2 cellular contexts compared by ENCODE assay signal in genomic region chr9:98610196-98610595, GRCh38.
TF ChIP-seq lines count a peak whose summit lies in the region.

No MANE protein-coding gene starts in this region.

TF ChIP-seq in WTC11, 78 proteins besides CTCF, POLR2A, EP300 and RAD21 (continues in another document):
- TF ChIP-seq CREM (CRISPR knock-in tag; IDR thresholded peaks at IDR 0.05) (no peak), ATF1 (CRISPR knock-in tag; IDR thresholded peaks at IDR 0.05) (no peak), GABPB1 (CRISPR knock-in tag; IDR thresholded peaks at IDR 0.05) (no peak), RORB (CRISPR knock-in tag; IDR thresholded peaks at IDR 0.05) (no peak), NR2C2 (CRISPR knock-in tag; IDR thresholded peaks at IDR 0.05) (no peak), ZNF423 (CRISPR knock-in tag; IDR thresholded peaks at IDR 0.05) (no peak), MYBL2 (CRISPR knock-in tag; IDR thresholded peaks at IDR 0.05) (no peak), PRRX2 (CRISPR knock-in tag; IDR thresholded peaks at IDR 0.05) (no peak), IRF2 (CRISPR knock-in tag; IDR thresholded peaks at IDR 0.05; ENCODE audit: borderline replicate concordance, low read depth) (no peak), JUN (CRISPR knock-in tag; IDR thresholded peaks at IDR 0.05) (no peak), ARID4B (CRISPR knock-in tag; IDR thresholded peaks at IDR 0.05; ENCODE audit: borderline replicate concordance) (no peak), STAT6 (CRISPR knock-in tag; conservative IDR thresholded peaks at IDR 0.05; ENCODE audit: low read depth) (no peak)
- TF ChIP-seq, protein P1, sequence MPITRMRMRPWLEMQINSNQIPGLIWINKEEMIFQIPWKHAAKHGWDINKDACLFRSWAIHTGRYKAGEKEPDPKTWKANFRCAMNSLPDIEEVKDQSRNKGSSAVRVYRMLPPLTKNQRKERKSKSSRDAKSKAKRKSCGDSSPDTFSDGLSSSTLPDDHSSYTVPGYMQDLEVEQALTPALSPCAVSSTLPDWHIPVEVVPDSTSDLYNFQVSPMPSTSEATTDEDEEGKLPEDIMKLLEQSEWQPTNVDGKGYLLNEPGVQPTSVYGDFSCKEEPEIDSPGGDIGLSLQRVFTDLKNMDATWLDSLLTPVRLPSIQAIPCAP (CRISPR knock-in tag; IDR thresholded peaks at IDR 0.05): no peak
- TF ChIP-seq, protein P2, sequence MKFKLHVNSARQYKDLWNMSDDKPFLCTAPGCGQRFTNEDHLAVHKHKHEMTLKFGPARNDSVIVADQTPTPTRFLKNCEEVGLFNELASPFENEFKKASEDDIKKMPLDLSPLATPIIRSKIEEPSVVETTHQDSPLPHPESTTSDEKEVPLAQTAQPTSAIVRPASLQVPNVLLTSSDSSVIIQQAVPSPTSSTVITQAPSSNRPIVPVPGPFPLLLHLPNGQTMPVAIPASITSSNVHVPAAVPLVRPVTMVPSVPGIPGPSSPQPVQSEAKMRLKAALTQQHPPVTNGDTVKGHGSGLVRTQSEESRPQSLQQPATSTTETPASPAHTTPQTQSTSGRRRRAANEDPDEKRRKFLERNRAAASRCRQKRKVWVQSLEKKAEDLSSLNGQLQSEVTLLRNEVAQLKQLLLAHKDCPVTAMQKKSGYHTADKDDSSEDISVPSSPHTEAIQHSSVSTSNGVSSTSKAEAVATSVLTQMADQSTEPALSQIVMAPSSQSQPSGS (CRISPR knock-in tag; IDR thresholded peaks at IDR 0.05; ENCODE audit: borderline replicate concordance, low read depth): no peak
- TF ChIP-seq, protein P3, sequence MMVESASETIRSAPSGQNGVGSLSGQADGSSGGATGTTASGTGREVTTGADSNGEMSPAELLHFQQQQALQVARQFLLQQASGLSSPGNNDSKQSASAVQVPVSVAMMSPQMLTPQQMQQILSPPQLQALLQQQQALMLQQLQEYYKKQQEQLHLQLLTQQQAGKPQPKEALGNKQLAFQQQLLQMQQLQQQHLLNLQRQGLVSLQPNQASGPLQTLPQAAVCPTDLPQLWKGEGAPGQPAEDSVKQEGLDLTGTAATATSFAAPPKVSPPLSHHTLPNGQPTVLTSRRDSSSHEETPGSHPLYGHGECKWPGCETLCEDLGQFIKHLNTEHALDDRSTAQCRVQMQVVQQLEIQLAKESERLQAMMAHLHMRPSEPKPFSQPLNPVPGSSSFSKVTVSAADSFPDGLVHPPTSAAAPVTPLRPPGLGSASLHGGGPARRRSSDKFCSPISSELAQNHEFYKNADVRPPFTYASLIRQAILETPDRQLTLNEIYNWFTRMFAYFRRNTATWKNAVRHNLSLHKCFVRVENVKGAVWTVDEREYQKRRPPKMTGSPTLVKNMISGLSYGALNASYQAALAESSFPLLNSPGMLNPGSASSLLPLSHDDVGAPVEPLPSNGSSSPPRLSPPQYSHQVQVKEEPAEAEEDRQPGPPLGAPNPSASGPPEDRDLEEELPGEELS (CRISPR knock-in tag; IDR thresholded peaks at IDR 0.05): no peak
- TF ChIP-seq, protein P4, sequence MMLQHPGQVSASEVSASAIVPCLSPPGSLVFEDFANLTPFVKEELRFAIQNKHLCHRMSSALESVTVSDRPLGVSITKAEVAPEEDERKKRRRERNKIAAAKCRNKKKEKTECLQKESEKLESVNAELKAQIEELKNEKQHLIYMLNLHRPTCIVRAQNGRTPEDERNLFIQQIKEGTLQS (CRISPR knock-in tag; conservative IDR thresholded peaks at IDR 0.05): no peak

TF ChIP-seq in endothelial cell of umbilical vein, 7 proteins besides CTCF, POLR2A, EP300 and RAD21:
- TF ChIP-seq POLR2AphosphoS5 (IDR thresholded peaks at IDR 0.05; ENCODE audit: insufficient read depth, low read depth, low read length): no peak
- TF ChIP-seq, protein P5, sequence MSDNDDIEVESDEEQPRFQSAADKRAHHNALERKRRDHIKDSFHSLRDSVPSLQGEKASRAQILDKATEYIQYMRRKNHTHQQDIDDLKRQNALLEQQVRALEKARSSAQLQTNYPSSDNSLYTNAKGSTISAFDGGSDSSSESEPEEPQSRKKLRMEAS (IDR thresholded peaks at IDR 0.05; ENCODE audit: insufficient read depth, insufficient read length): no peak
- no peak for TF ChIP-seq GATA2 (IDR thresholded peaks at IDR 0.05; ENCODE audit: insufficient read depth, insufficient read length, low read depth, low read length)
- no peak for TF ChIP-seq FOS (IDR thresholded peaks at IDR 0.05; ENCODE audit: borderline replicate concordance, insufficient read depth, low read length)
- TF ChIP-seq MYC (IDR thresholded peaks at IDR 0.05; ENCODE audit: low read depth, low read length): no peak
- no peak for TF ChIP-seq JUN (IDR thresholded peaks at IDR 0.05; ENCODE audit: borderline replicate concordance, insufficient read depth, insufficient read length, low read depth)
- TF ChIP-seq EZH2 (IDR thresholded peaks at IDR 0.05; ENCODE audit: borderline replicate concordance, low read depth, low read length, severe bottlenecking): no peak
